Comparison of ENCODE assay signal across 21 cellular contexts in the genomic region with DNA sequence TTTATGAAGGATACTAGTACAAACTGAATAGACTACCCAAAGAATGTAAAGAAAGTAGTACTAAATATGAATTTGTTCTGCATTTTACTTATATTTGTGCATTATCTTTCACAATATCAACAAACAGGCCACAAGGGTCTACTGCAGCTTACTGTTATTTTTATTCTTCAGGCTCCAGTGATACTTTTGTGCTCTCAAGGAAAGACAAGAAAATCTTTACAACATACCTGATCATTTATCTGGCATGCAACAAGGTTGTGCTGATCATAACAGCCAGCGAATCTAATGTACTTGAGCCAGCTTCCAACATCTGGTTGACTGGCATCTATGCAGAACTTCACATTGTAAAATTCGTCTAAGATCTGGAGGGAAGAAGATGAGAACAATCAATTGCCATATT.
DNase-seq lines count a peak whose midpoint lies in the region; ATAC-seq and TF ChIP-seq lines count a peak whose summit lies in the region.
"Had no signal": no experiment of that assay in that cellular context is flagged by ENCODE, and none has a peak within 500 bp of the region (broad histone marks: within the 10 kb centered on the region; RNA-seq: fewer than 3 reads in every experiment).

No MANE protein-coding gene starts in this region.

- H3K9me2 ChIP-seq in SK-N-SH, result no peaks in the 10 kb centered on the region

- TF ChIP-seq POLR2A in breast epithelium (IDR thresholded peaks at IDR 0.05) (no peak), upper lobe of left lung (IDR thresholded peaks at IDR 0.05) (no peak)

- no peaks in the 10 kb centered on the region for H4K20me1 ChIP-seq in SK-N-SH (ENCODE audit: insufficient read depth)

- H3K9me3 Mint-ChIP-seq in MCF 10A (ENCODE audit: unreplicated experiment) (no peaks in the 10 kb centered on the region), CD14-positive monocyte (peaks cover 0 to 9% (median 2%) of the 10 kb centered on the region in 7 donors)
- H3K9me3 Mint-ChIP-seq in effector memory CD8-positive, alpha-beta T cell, result peaks cover 0 to 1% of the 10 kb centered on the region in 2 donors
- H3K9me3 Mint-ChIP-seq: dendritic cell treated with granulocyte-macrophage colony-stimulating factor and Interleukin-4, amounts not matched to agents 40 ng/mL and 50 ng/mL, for 4 days; WTC11 had no signal

- WGBS in upper lobe of left lung, 2 donors, result 41 to 43% methylated on average over 2 of the region's 2 CpGs
- 3% methylated on average over 2 of the region's 2 CpGs for WGBS in SK-N-SH (ENCODE audit: low lambda C conversion rate)

- H3K4me3 Mint-ChIP-seq in MCF 10A (ENCODE audit: unreplicated experiment) (peak overlapping the region; percentile 14), CD14-positive monocyte (peak overlapping the region in 1 of 2 donors; percentile 71)
- H3K4me3 Mint-ChIP-seq in effector memory CD8-positive, alpha-beta T cell, result no peak overlapping the region
- H3K4me3 Mint-ChIP-seq: dendritic cell treated with granulocyte-macrophage colony-stimulating factor and Interleukin-4, amounts not matched to agents 40 ng/mL and 50 ng/mL, for 4 days; naive thymus-derived CD4-positive, alpha-beta T cell; WTC11 had no signal

- no peak for ATAC-seq in upper lobe of left lung (ENCODE audit: low FRiP score in 2 of 2)
- no peak for ATAC-seq in effector memory CD8-positive, alpha-beta T cell (replicated peaks)
- ATAC-seq: naive thymus-derived CD4-positive, alpha-beta T cell; pancreas; WTC11 had no signal

- H3K27me3 Mint-ChIP-seq in MCF 10A (ENCODE audit: insufficient read depth, unreplicated experiment) (no peaks in the 10 kb centered on the region), CD14-positive monocyte (ENCODE audit: low read depth in 3 of 3) (peaks cover 49 to 76% (median 54%) of the 10 kb centered on the region in 3 donors)
- peaks cover 30 to 37% of the 10 kb centered on the region in 2 donors for H3K27me3 Mint-ChIP-seq in effector memory CD8-positive, alpha-beta T cell

- no peaks in the 10 kb centered on the region for H3K4me1 ChIP-seq in breast epithelium
- peaks cover 1 to 11% of the 10 kb centered on the region in 2 donors for H3K4me1 ChIP-seq in duodenal mucosa (ENCODE audit: control insufficient read depth in 1 of 2, insufficient read depth in 2 of 2, low read length in 2 of 2)
- peaks cover 6 to 9% of the 10 kb centered on the region in 2 donors for H3K4me1 ChIP-seq in mucosa of rectum (ENCODE audit: control insufficient read depth in 2 of 2, insufficient read depth in 2 of 2, low read length in 2 of 2)
- peaks cover 8 to 22% (median 13%) of the 10 kb centered on the region in 4 donors for H3K4me1 ChIP-seq in upper lobe of left lung
- peaks cover 3 to 14% of the 10 kb centered on the region in 2 experiments; a peak in 1 of 4 replicates for H3K4me1 ChIP-seq in SK-N-SH (ENCODE audit: control insufficient read depth in 1 of 2, insufficient read depth in 2 of 2, low read depth in 1 of 2, low read length in 1 of 2)

- DNase-seq in MCF 10A (ENCODE audit: unreplicated experiment), result no peak
- DNase-seq in breast epithelium (ENCODE audit: low spot score in 2 of 2), result no peak
- no peak for DNase-seq in upper lobe of left lung
- no peak for DNase-seq in SK-N-SH
- DNase-seq in CD14-positive monocyte (ENCODE audit: low spot score), result no peak
- no peak for DNase-seq in effector memory CD8-positive, alpha-beta T cell
- DNase-seq: 8988T; activated CD4-positive, alpha-beta T cell treated with anti-CD3 and anti-CD28 coated beads, Interleukin-2, amount 50 U/mL, for 48 hours; activated gamma-delta T cell; activated T-cell treated with anti-CD3 and anti-CD28 coated beads for 4 hours; foreskin melanocyte; hypothalamus; mesenchymal stem cell; MV-4-11; naive thymus-derived CD4-positive, alpha-beta T cell; NCI-H526; pancreas had no signal

- POLR2A ChIA-PET in MCF 10A (lab: Yijun Ruan, JAX), result interaction anchor here (0.6 to 1.2 kb wide), 2 partner anchors 621 to 630 kb away, joined by 3 read pairs; no protein-coding TSS in a partner anchor
- POLR2A ChIA-PET in SK-N-SH (lab: Yijun Ruan, JAX), result no interaction called here

- H3F3A ChIP-seq in SK-N-SH (replicated peaks; ENCODE audit: insufficient read depth), result no peaks in the 10 kb centered on the region

- H3K27ac Mint-ChIP-seq in MCF 10A (ENCODE audit: low read depth, unreplicated experiment), result no peak overlapping the region
- no peak overlapping the region for H3K27ac Mint-ChIP-seq in CD14-positive monocyte
- H3K27ac Mint-ChIP-seq in effector memory CD8-positive, alpha-beta T cell, result no peak overlapping the region
- H3K27ac Mint-ChIP-seq: dendritic cell treated with granulocyte-macrophage colony-stimulating factor and Interleukin-4, amounts not matched to agents 40 ng/mL and 50 ng/mL, for 4 days; naive thymus-derived CD4-positive, alpha-beta T cell; WTC11 had no signal

- no TSS peak for BruUV-seq in MCF 10A (replicated peaks; lab: Mats Ljungman, UMichigan)

- no peaks in the 10 kb centered on the region for H3K79me2 ChIP-seq in SK-N-SH (ENCODE audit: insufficient read depth)

- H3K36me3 ChIP-seq in breast epithelium (no peaks in the 10 kb centered on the region), duodenal mucosa (ENCODE audit: control insufficient read depth in 1 of 2, insufficient read depth in 2 of 2, low read length in 2 of 2) (peaks cover 0 to 4% of the 10 kb centered on the region in 2 donors), mucosa of rectum (ENCODE audit: control insufficient read depth in 2 of 2, insufficient read depth in 2 of 2, low read length in 2 of 2) (peaks cover 0 to 9% of the 10 kb centered on the region in 2 donors), upper lobe of left lung (no peaks in the 10 kb centered on the region), SK-N-SH (replicated peaks in 1 of 2; ENCODE audit: control insufficient read depth in 1 of 2, insufficient read depth in 2 of 2, low read length in 1 of 2) (no peaks in the 10 kb centered on the region)
- H3K36me3 ChIP-seq: pancreas had no signal

- H3K27ac ChIP-seq in breast epithelium (no peak overlapping the region), duodenal mucosa (ENCODE audit: low read depth, low read length) (peak overlapping the region; percentile 0), mucosa of rectum (ENCODE audit: low read depth in 2 of 2, low read length in 2 of 2) (no peak overlapping the region), upper lobe of left lung (peak overlapping the region in 3 of 4 donors; percentile 17 to 43 (median 23)), SK-N-SH (ENCODE audit: low read depth in 2 of 2, low read length in 1 of 2) (no peak overlapping the region)

- no peak overlapping the region for H2AFZ ChIP-seq in SK-N-SH (ENCODE audit: low read depth)

- no peak for TF ChIP-seq CTCF in MCF 10A (IDR thresholded peaks at IDR 0.05; ENCODE audit: unreplicated experiment)
- no peak for TF ChIP-seq CTCF in breast epithelium (IDR thresholded peaks at IDR 0.05)
- no peak for TF ChIP-seq CTCF in upper lobe of left lung (IDR thresholded peaks at IDR 0.05)
- TF ChIP-seq CTCF in SK-N-SH (IDR thresholded peaks at IDR 0.05), result no peak
- TF ChIP-seq CTCF in CD14-positive monocyte (IDR thresholded peaks at IDR 0.05), result no peak

- peaks cover 14% of the 10 kb centered on the region for H3K36me3 Mint-ChIP-seq in MCF 10A (ENCODE audit: insufficient read depth, unreplicated experiment)
- peaks cover 4 to 10% of the 10 kb centered on the region in 2 donors for H3K36me3 Mint-ChIP-seq in CD14-positive monocyte
- H3K36me3 Mint-ChIP-seq in effector memory CD8-positive, alpha-beta T cell (ENCODE audit: insufficient read depth), result peaks cover 2% of the 10 kb centered on the region
- H3K36me3 Mint-ChIP-seq: WTC11 had no signal

- TF ChIP-seq EP300 in upper lobe of left lung (IDR thresholded peaks at IDR 0.05) (no peak), SK-N-SH (IDR thresholded peaks at IDR 0.05; ENCODE audit: borderline replicate concordance in 1 of 2, low read depth in 1 of 2, low read length in 1 of 2) (no peak)

- no peak overlapping the region for H3K4me2 ChIP-seq in SK-N-SH

- H3K4me3 ChIP-seq in breast epithelium (no peak overlapping the region), duodenal mucosa (ENCODE audit: low read depth in 1 of 2, low read length in 2 of 2) (peak overlapping the region in 1 of 2 donors; percentile 88), mucosa of rectum (ENCODE audit: low read length in 2 of 2) (peak overlapping the region; percentile 39 to 87), upper lobe of left lung (peak overlapping the region in 3 of 4 donors; percentile 49 to 59 (median 54)), SK-N-SH (ENCODE audit: low read depth in 2 of 2, low read length in 1 of 2) (no peak overlapping the region)

- H3K27me3 ChIP-seq in breast epithelium (peaks cover 0 to 72% of the 10 kb centered on the region in 2 donors), duodenal mucosa (ENCODE audit: control insufficient read depth in 1 of 2, insufficient read depth in 2 of 2, low read length in 2 of 2) (peaks cover 11 to 29% of the 10 kb centered on the region in 2 donors), mucosa of rectum (ENCODE audit: control insufficient read depth in 2 of 2, insufficient read depth in 2 of 2, low read length in 2 of 2) (peaks cover 3 to 7% of the 10 kb centered on the region in 2 donors), upper lobe of left lung (peaks cover 0 to 6% (median 0%) of the 10 kb centered on the region in 4 donors), SK-N-SH (ENCODE audit: insufficient read depth) (peaks cover 23% of the 10 kb centered on the region; the same call in 1 of the 2 replicates)
- H3K27me3 ChIP-seq: pancreas had no signal

- CTCF ChIA-PET in MCF 10A (lab: Yijun Ruan, JAX) (interaction anchor here (0.7 to 2.4 kb wide), 2 partner anchors 37 to 523 kb away, joined by 3 to 7 read pairs; no protein-coding TSS in a partner anchor), SK-N-SH (lab: Yijun Ruan, JAX) (interaction anchor here (1.8 to 5.4 kb wide), 3 partner anchors 11 to 525 kb away, joined by 6 to 59 read pairs (median 26); no protein-coding TSS in a partner anchor)

- intact Hi-C loops in MCF 10A (cut with micrococcal nuclease), result loop anchor here (10.0 kb wide), 1 partner anchor 279 kb away; no protein-coding TSS in a partner anchor
- intact Hi-C loops in breast epithelium (cut with DNase I; ENCODE audit: low total_unique reads), result no loop called here
- intact Hi-C loops in CD14-positive monocyte (cut with micrococcal nuclease), result no loop called here

- H3K9ac ChIP-seq in duodenal mucosa (ENCODE audit: low read depth in 1 of 2, low read length in 2 of 2) (no peak overlapping the region), mucosa of rectum (ENCODE audit: low read depth in 1 of 2, low read length in 2 of 2) (no peak overlapping the region), SK-N-SH (no peak overlapping the region)

- no peaks in the 10 kb centered on the region for H3K9me3 ChIP-seq in breast epithelium
- no peaks in the 10 kb centered on the region for H3K9me3 ChIP-seq in duodenal mucosa (ENCODE audit: control insufficient read depth in 1 of 2, low read length in 2 of 2)
- H3K9me3 ChIP-seq in mucosa of rectum (ENCODE audit: control insufficient read depth in 2 of 2, low read length in 2 of 2), result no peaks in the 10 kb centered on the region
- H3K9me3 ChIP-seq in upper lobe of left lung, result no peaks in the 10 kb centered on the region
- no peaks in the 10 kb centered on the region for H3K9me3 ChIP-seq in SK-N-SH
- H3K9me3 ChIP-seq: pancreas had no signal

- no peak for TF ChIP-seq RAD21 in SK-N-SH (IDR thresholded peaks at IDR 0.05; ENCODE audit: low read length)

- H3K4me1 Mint-ChIP-seq in MCF 10A (ENCODE audit: insufficient read depth, unreplicated experiment) (peaks cover 14% of the 10 kb centered on the region), CD14-positive monocyte (peaks cover 20% of the 10 kb centered on the region)
- peaks cover 9 to 14% of the 10 kb centered on the region in 2 donors for H3K4me1 Mint-ChIP-seq in effector memory CD8-positive, alpha-beta T cell (ENCODE audit: low read depth in 2 of 2)

Comparison
In these comparisons a context has a peak if more than half of its experiments do, and no peak if none do; other contexts are left out.
1. H3K27ac ChIP-seq: peak in duodenal mucosa (single experiment) and upper lobe of left lung (3 of 4); none in breast epithelium (0 of 2), mucosa of rectum (0 of 2) and SK-N-SH (0 of 2).
2. H3K4me3 ChIP-seq: peak in mucosa of rectum (2 of 2) and upper lobe of left lung (3 of 4); none in breast epithelium (0 of 3) and SK-N-SH (0 of 2).